ENCODE assay signal across 1 cellular context in the genomic region with DNA sequence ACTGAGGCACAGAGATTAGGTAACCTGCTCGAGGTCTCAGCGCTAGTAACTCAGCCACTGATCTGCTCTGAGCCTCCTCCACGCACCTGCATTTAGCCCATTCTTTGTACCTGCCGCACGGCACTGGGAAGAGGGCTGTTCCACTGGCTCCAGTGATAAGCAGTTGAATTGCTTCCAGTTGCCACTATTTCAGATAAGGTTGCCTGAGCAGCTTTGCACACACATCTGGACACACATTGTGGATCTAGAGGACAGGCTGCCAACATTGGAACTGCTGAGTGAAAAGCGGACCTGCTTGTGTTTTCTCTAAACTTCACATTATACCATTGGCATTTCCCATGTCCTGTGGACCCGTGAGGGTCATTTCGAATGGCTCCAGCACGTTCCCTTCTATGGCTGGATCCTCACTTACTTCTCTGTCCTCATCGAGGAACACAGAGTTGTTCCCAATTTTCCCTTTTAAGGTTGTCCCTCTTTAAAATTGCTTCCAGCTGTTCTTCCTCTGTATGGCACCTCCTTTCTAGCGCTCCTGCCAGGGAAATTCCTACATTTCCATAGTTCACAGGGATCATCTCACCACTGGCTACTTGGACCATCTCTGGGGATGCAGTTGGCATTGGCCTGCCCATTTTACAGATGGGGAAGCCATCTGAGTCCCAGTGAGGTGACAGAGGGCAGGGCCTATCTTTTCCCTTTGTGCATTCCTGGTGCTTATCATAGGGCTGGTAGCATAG.
TF ChIP-seq lines count a peak whose summit lies in the region.

No MANE protein-coding gene starts in this region.

TF ChIP-seq in HepG2, 621 proteins besides CTCF, POLR2A, EP300 and RAD21:
- TF ChIP-seq SP140L (CRISPR knock-in tag; IDR thresholded peaks at IDR 0.05; ENCODE audit: borderline replicate concordance) (no peak), RFXAP (CRISPR knock-in tag; IDR thresholded peaks at IDR 0.05; ENCODE audit: borderline replicate concordance) (no peak), MAFF (IDR thresholded peaks at IDR 0.05; ENCODE audit: low read depth, low read length) (no peak), ZNF30 (CRISPR knock-in tag; IDR thresholded peaks at IDR 0.05) (no peak), PRPF4 (IDR thresholded peaks at IDR 0.05; ENCODE audit: low read depth, low read length, poor library complexity, severe bottlenecking) (no peak), ZNF607 (CRISPR knock-in tag; IDR thresholded peaks at IDR 0.05; ENCODE audit: borderline replicate concordance) (no peak), RFX3 (CRISPR knock-in tag; IDR thresholded peaks at IDR 0.05) (no peak), CBX1 (IDR thresholded peaks at IDR 0.05; ENCODE audit: low read depth) (no peak), NR2F6 (IDR thresholded peaks at IDR 0.05) (no peak), NR2F6 (CRISPR knock-in tag; IDR thresholded peaks at IDR 0.05) (no peak)
- TF ChIP-seq, protein P1, sequence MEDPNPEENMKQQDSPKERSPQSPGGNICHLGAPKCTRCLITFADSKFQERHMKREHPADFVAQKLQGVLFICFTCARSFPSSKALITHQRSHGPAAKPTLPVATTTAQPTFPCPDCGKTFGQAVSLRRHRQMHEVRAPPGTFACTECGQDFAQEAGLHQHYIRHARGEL (CRISPR knock-in tag; IDR thresholded peaks at IDR 0.05): no peak
- TF ChIP-seq, protein P2, sequence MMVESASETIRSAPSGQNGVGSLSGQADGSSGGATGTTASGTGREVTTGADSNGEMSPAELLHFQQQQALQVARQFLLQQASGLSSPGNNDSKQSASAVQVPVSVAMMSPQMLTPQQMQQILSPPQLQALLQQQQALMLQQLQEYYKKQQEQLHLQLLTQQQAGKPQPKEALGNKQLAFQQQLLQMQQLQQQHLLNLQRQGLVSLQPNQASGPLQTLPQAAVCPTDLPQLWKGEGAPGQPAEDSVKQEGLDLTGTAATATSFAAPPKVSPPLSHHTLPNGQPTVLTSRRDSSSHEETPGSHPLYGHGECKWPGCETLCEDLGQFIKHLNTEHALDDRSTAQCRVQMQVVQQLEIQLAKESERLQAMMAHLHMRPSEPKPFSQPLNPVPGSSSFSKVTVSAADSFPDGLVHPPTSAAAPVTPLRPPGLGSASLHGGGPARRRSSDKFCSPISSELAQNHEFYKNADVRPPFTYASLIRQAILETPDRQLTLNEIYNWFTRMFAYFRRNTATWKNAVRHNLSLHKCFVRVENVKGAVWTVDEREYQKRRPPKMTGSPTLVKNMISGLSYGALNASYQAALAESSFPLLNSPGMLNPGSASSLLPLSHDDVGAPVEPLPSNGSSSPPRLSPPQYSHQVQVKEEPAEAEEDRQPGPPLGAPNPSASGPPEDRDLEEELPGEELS (CRISPR knock-in tag; IDR thresholded peaks at IDR 0.05): no peak
